Comparison of ENCODE assay signal across 16 cellular contexts in genomic region chr2:132608222-132608795, GRCh38.
"Had no signal": no experiment of that assay in that cellular context is flagged by ENCODE, and none has a peak within 500 bp of the region (broad histone marks: within the 10 kb centered on the region; RNA-seq: fewer than 3 reads in every experiment).

No MANE protein-coding gene starts in this region.

- H3K27ac ChIP-seq: ascending aorta, esophagus muscularis mucosa, spleen, suprapubic skin, upper lobe of left lung had no signal

- H3K27ac Mint-ChIP-seq: activated naive CD4-positive, alpha-beta T cell treated with anti-CD3 and anti-CD28 coated beads, Interleukin-2, amount 10 ng/mL, durations not matched to agents 7 days and 5 days; activated T-helper 2 cell treated with anti-CD3 and anti-CD28 coated beads, Interferon-gamma antibody, Interleukin-2, Interleukin-4, amounts not matched to agents 10 μg/mL and 5 μg/mL and 100 μg/mL, durations not matched to agents 14 hours and 24 hours and 36 hours; natural killer cell treated with Interleukin-12 subunit alpha and Interleukin-12 subunit beta and Interleukin-15 and Interleukin-18, amount 100 ng/mL, for 72 hours; stimulated activated naive CD8-positive, alpha-beta T cell treated with anti-CD3 and anti-CD28 coated beads, Interleukin-15, Interleukin-2, amounts not matched to agents 100 ng/mL and 50 ng/mL, for 24 hours; T-cell had no signal

- H3K9me3 Mint-ChIP-seq: activated naive CD4-positive, alpha-beta T cell treated with anti-CD3 and anti-CD28 coated beads, Interleukin-2, amount 10 ng/mL, durations not matched to agents 7 days and 5 days; activated T-helper 2 cell treated with anti-CD3 and anti-CD28 coated beads, Interferon-gamma antibody, Interleukin-2, Interleukin-4, amounts not matched to agents 10 μg/mL and 5 μg/mL and 100 μg/mL, durations not matched to agents 14 hours and 24 hours and 36 hours; stimulated activated naive CD8-positive, alpha-beta T cell treated with anti-CD3 and anti-CD28 coated beads, Interleukin-15, Interleukin-2, amounts not matched to agents 100 ng/mL and 50 ng/mL, for 24 hours had no signal

- H3K9me3 ChIP-seq: ascending aorta, esophagus muscularis mucosa, spleen, suprapubic skin, upper lobe of left lung had no signal

- H3K4me1 Mint-ChIP-seq: activated naive CD4-positive, alpha-beta T cell treated with anti-CD3 and anti-CD28 coated beads, Interleukin-2, amount 10 ng/mL, durations not matched to agents 7 days and 5 days; T-cell had no signal

- H3K4me1 ChIP-seq: ascending aorta, esophagus muscularis mucosa, spleen, suprapubic skin, upper lobe of left lung had no signal

- H3K4me3 Mint-ChIP-seq: activated naive CD4-positive, alpha-beta T cell treated with anti-CD3 and anti-CD28 coated beads, Interleukin-2, amount 10 ng/mL, durations not matched to agents 7 days and 5 days; natural killer cell treated with Interleukin-12 subunit alpha and Interleukin-12 subunit beta and Interleukin-15 and Interleukin-18, amount 100 ng/mL, for 72 hours; stimulated activated naive CD8-positive, alpha-beta T cell treated with anti-CD3 and anti-CD28 coated beads, Interleukin-15, Interleukin-2, amounts not matched to agents 100 ng/mL and 50 ng/mL, for 24 hours; T-cell had no signal

- H3K27me3 Mint-ChIP-seq: activated naive CD4-positive, alpha-beta T cell treated with anti-CD3 and anti-CD28 coated beads, Interleukin-2, amount 10 ng/mL, durations not matched to agents 7 days and 5 days; natural killer cell treated with Interleukin-12 subunit alpha and Interleukin-12 subunit beta and Interleukin-15 and Interleukin-18, amount 100 ng/mL, for 72 hours; stimulated activated naive CD8-positive, alpha-beta T cell treated with anti-CD3 and anti-CD28 coated beads, Interleukin-15, Interleukin-2, amounts not matched to agents 100 ng/mL and 50 ng/mL, for 24 hours had no signal

- DNase-seq: activated CD4-positive, alpha-beta T cell treated with anti-CD3 and anti-CD28 coated beads, Interleukin-2, amount 50 U/mL, for 48 hours; activated CD4-positive, CD25-positive, alpha-beta regulatory T cell treated with anti-CD3 and anti-CD28 coated beads, Interleukin-2, amount 50 U/mL, for 72 hours; activated naive CD4-positive, alpha-beta T cell treated with anti-CD3 and anti-CD28 coated beads, Interleukin-2, amount 10 ng/mL, durations not matched to agents 7 days and 5 days; hippocampal formation; mesenchymal stem cell; spleen; T-cell; T1000 had no signal

- ATAC-seq: natural killer cell treated with Interleukin-12 subunit alpha and Interleukin-12 subunit beta and Interleukin-15 and Interleukin-18, amount 100 ng/mL, for 72 hours; sciatic nerve; T-cell had no signal

- H3K27me3 ChIP-seq: ascending aorta, esophagus muscularis mucosa, spleen, suprapubic skin, upper lobe of left lung had no signal

- H3K4me3 ChIP-seq: ascending aorta, esophagus muscularis mucosa, spleen, suprapubic skin, upper lobe of left lung had no signal

- H3K36me3 Mint-ChIP-seq: activated naive CD4-positive, alpha-beta T cell treated with anti-CD3 and anti-CD28 coated beads, Interleukin-2, amount 10 ng/mL, durations not matched to agents 7 days and 5 days; natural killer cell treated with Interleukin-12 subunit alpha and Interleukin-12 subunit beta and Interleukin-15 and Interleukin-18, amount 100 ng/mL, for 72 hours; T-cell had no signal

- H3K36me3 ChIP-seq: ascending aorta, esophagus muscularis mucosa, spleen, suprapubic skin, upper lobe of left lung had no signal
